Comparison of ENCODE assay signal across 1 cellular context in the genomic region with DNA sequence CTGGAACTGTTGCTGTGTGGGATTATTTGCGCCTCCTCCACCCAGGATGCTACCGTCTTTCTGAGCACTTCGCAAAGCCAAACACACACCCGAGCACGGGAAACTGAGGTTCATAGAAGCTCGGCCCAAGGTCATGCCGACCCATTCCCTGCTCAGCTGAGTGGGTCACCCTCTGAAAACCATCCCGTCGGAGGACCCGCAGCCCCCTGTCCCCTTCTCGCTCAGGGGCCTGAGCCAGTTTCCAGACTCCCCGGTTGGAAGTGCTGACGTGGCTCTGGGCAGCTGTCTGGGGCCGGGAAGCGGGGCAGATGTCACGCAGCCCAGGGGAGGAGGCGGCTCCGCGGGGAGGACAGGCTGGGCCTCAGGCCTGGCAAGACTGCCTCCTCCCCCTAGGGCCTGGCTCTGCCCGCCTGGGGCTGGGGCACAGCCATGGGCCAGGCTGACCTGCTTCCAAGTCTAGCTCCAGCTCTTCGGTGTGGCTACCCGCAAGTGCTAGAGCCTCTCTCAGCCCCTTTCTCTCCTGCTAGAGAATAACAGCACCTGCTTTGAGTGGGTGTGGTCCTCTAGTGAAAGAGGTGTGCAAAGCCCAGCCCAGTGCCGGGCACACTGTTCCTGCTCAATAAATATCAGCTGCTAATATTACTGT.
A peak's percentile ranks its signal among the peaks of the same experiment; 100 is the strongest.
TF ChIP-seq lines count a peak whose summit lies in the region.

No MANE protein-coding gene starts in this region.

TF ChIP-seq in HepG2, 621 proteins besides CTCF, POLR2A, EP300 and RAD21 (continues in another document):
- TF ChIP-seq SMC3 (IDR thresholded peaks at IDR 0.05; ENCODE audit: low read length) (no peak), THAP11 (CRISPR knock-in tag; IDR thresholded peaks at IDR 0.05) (peak; percentile 32; the same call in 1 of the 2 replicates), RXRB (CRISPR knock-in tag; IDR thresholded peaks at IDR 0.05; ENCODE audit: borderline replicate concordance) (peak; percentile 47), NFATC3 (CRISPR knock-in tag; IDR thresholded peaks at IDR 0.05) (no peak), ZNF230 (CRISPR knock-in tag; IDR thresholded peaks at IDR 0.05) (no peak), ZNF557 (CRISPR knock-in tag; IDR thresholded peaks at IDR 0.05) (no peak), FIP1L1 (IDR thresholded peaks at IDR 0.05; ENCODE audit: borderline replicate concordance, insufficient read depth, low read depth, low read length) (no peak), DNMT1 (CRISPR knock-in tag; IDR thresholded peaks at IDR 0.05) (no peak), MATR3 (CRISPR knock-in tag; IDR thresholded peaks at IDR 0.05) (no peak), HNF4G (IDR thresholded peaks at IDR 0.05; ENCODE audit: borderline replicate concordance, low read depth, low read length) (no peak), HNF4G (CRISPR knock-in tag; IDR thresholded peaks at IDR 0.05; ENCODE audit: borderline replicate concordance, low read depth) (no peak), ZNF678 (CRISPR knock-in tag; IDR thresholded peaks at IDR 0.05) (peak; percentile 59; the same call in 1 of the 2 replicates), TOE1 (CRISPR knock-in tag; IDR thresholded peaks at IDR 0.05) (no peak), ZNF251 (CRISPR knock-in tag; IDR thresholded peaks at IDR 0.05) (no peak), DNMT3B (CRISPR knock-in tag; conservative IDR thresholded peaks at IDR 0.05) (no peak), DMAP1 (CRISPR knock-in tag; IDR thresholded peaks at IDR 0.05) (0 out of 2 replicates have a peak, but pooled peaks have one; percentile 1), ZBTB42 (CRISPR knock-in tag; IDR thresholded peaks at IDR 0.05) (no peak; the same call in 1 of the 2 replicates), PRPF4 (IDR thresholded peaks at IDR 0.05; ENCODE audit: low read depth, low read length, poor library complexity, severe bottlenecking) (no peak), ZNF296 (CRISPR knock-in tag; conservative IDR thresholded peaks at IDR 0.05) (no peak), NFKB2 (CRISPR knock-in tag; IDR thresholded peaks at IDR 0.05; ENCODE audit: borderline replicate concordance) (peak; percentile 56; the same call in 1 of the 2 replicates), ZBTB7A (CRISPR knock-in tag; IDR thresholded peaks at IDR 0.05) (no peak), EHMT2 (IDR thresholded peaks at IDR 0.05; ENCODE audit: borderline replicate concordance, low read depth, low read length) (no peak), NFRKB (IDR thresholded peaks at IDR 0.05) (no peak), ZNF33A (CRISPR knock-in tag; IDR thresholded peaks at IDR 0.05; ENCODE audit: borderline replicate concordance) (no peak), ZNF274 (CRISPR knock-in tag; IDR thresholded peaks at IDR 0.05) (no peak), ZNF24 (IDR thresholded peaks at IDR 0.05) (no peak), ZBTB8A (CRISPR knock-in tag; IDR thresholded peaks at IDR 0.05; ENCODE audit: borderline replicate concordance, low read depth) (no peak), NPAS2 (CRISPR knock-in tag; IDR thresholded peaks at IDR 0.05; ENCODE audit: borderline replicate concordance) (no peak), CAMTA2 (CRISPR knock-in tag; IDR thresholded peaks at IDR 0.05; ENCODE audit: borderline replicate concordance) (no peak), ZNF556 (CRISPR knock-in tag; IDR thresholded peaks at IDR 0.05; ENCODE audit: borderline replicate concordance) (peak; percentile 43; the same call in 1 of the 2 replicates), ZNF317 (CRISPR knock-in tag; IDR thresholded peaks at IDR 0.05) (no peak), KMT2A (CRISPR knock-in tag; IDR thresholded peaks at IDR 0.05) (no peak), FOSL2 (CRISPR knock-in tag; IDR thresholded peaks at IDR 0.05) (0 out of 2 replicates have a peak, but pooled peaks have one; percentile 11), MEIS2 (CRISPR knock-in tag; IDR thresholded peaks at IDR 0.05) (no peak), ADNP (CRISPR knock-in tag; IDR thresholded peaks at IDR 0.05) (no peak), ZNF550 (CRISPR knock-in tag; IDR thresholded peaks at IDR 0.05; ENCODE audit: borderline replicate concordance) (no peak), ZNF670 (CRISPR knock-in tag; IDR thresholded peaks at IDR 0.05; ENCODE audit: borderline replicate concordance) (no peak), ISX (CRISPR knock-in tag; conservative IDR thresholded peaks at IDR 0.05) (no peak), ZNF839 (CRISPR knock-in tag; IDR thresholded peaks at IDR 0.05; ENCODE audit: borderline replicate concordance) (no peak; the same call in 1 of the 2 replicates), MAFG (CRISPR knock-in tag; IDR thresholded peaks at IDR 0.05) (peak; percentile 75; the same call in 1 of the 2 replicates)
- TF ChIP-seq, protein P1, sequence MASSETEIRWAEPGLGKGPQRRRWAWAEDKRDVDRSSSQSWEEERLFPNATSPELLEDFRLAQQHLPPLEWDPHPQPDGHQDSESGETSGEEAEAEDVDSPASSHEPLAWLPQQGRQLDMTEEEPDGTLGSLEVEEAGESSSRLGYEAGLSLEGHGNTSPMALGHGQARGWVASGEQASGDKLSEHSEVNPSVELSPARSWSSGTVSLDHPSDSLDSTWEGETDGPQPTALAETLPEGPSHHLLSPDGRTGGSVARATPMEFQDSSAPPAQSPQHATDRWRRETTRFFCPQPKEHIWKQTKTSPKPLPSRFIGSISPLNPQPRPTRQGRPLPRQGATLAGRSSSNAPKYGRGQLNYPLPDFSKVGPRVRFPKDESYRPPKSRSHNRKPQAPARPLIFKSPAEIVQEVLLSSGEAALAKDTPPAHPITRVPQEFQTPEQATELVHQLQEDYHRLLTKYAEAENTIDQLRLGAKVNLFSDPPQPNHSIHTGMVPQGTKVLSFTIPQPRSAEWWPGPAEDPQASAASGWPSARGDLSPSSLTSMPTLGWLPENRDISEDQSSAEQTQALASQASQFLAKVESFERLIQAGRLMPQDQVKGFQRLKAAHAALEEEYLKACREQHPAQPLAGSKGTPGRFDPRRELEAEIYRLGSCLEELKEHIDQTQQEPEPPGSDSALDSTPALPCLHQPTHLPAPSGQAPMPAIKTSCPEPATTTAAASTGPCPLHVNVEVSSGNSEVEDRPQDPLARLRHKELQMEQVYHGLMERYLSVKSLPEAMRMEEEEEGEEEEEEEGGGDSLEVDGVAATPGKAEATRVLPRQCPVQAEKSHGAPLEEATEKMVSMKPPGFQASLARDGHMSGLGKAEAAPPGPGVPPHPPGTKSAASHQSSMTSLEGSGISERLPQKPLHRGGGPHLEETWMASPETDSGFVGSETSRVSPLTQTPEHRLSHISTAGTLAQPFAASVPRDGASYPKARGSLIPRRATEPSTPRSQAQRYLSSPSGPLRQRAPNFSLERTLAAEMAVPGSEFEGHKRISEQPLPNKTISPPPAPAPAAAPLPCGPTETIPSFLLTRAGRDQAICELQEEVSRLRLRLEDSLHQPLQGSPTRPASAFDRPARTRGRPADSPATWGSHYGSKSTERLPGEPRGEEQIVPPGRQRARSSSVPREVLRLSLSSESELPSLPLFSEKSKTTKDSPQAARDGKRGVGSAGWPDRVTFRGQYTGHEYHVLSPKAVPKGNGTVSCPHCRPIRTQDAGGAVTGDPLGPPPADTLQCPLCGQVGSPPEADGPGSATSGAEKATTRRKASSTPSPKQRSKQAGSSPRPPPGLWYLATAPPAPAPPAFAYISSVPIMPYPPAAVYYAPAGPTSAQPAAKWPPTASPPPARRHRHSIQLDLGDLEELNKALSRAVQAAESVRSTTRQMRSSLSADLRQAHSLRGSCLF (CRISPR knock-in tag; IDR thresholded peaks at IDR 0.05; ENCODE audit: borderline replicate concordance) = no peak
- TF ChIP-seq, protein P2, sequence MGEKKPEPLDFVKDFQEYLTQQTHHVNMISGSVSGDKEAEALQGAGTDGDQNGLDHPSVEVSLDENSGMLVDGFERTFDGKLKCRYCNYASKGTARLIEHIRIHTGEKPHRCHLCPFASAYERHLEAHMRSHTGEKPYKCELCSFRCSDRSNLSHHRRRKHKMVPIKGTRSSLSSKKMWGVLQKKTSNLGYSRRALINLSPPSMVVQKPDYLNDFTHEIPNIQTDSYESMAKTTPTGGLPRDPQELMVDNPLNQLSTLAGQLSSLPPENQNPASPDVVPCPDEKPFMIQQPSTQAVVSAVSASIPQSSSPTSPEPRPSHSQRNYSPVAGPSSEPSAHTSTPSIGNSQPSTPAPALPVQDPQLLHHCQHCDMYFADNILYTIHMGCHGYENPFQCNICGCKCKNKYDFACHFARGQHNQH (CRISPR knock-in tag; IDR thresholded peaks at IDR 0.05) = no peak
- TF ChIP-seq, protein P3, sequence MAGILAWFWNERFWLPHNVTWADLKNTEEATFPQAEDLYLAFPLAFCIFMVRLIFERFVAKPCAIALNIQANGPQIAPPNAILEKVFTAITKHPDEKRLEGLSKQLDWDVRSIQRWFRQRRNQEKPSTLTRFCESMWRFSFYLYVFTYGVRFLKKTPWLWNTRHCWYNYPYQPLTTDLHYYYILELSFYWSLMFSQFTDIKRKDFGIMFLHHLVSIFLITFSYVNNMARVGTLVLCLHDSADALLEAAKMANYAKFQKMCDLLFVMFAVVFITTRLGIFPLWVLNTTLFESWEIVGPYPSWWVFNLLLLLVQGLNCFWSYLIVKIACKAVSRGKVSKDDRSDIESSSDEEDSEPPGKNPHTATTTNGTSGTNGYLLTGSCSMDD (CRISPR knock-in tag; IDR thresholded peaks at IDR 0.05) = no peak
- TF ChIP-seq, protein P4, sequence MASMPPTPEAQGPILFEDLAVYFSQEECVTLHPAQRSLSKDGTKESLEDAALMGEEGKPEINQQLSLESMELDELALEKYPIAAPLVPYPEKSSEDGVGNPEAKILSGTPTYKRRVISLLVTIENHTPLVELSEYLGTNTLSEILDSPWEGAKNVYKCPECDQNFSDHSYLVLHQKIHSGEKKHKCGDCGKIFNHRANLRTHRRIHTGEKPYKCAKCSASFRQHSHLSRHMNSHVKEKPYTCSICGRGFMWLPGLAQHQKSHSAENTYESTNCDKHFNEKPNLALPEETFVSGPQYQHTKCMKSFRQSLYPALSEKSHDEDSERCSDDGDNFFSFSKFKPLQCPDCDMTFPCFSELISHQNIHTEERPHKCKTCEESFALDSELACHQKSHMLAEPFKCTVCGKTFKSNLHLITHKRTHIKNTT (CRISPR knock-in tag; IDR thresholded peaks at IDR 0.05) = no peak
- TF ChIP-seq, protein P5, sequence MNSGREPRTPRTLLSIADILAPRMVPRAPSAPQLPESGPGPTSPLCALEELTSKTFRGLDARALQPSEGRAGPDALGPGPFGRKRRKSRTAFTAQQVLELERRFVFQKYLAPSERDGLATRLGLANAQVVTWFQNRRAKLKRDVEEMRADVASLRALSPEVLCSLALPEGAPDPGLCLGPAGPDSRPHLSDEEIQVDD (CRISPR knock-in tag; IDR thresholded peaks at IDR 0.05; ENCODE audit: borderline replicate concordance) = no peak
- TF ChIP-seq, protein P6, sequence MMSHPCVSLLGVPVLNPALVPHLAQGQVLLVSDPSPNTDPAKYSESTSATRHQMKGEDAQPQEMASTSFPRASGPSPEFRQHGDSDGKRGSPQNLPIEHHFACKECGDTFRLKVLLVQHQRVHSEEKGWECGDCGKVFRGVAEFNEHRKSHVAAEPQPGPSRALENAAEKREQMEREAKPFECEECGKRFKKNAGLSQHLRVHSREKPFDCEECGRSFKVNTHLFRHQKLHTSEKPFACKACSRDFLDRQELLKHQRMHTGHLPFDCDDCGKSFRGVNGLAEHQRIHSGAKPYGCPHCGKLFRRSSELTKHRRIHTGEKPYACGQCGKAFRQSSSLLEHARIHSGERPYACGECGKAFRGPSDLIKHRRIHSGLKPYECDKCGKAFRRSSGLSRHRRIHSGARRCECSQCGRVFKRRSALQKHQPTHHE (CRISPR knock-in tag; IDR thresholded peaks at IDR 0.05; ENCODE audit: borderline replicate concordance) = 0 out of 2 replicates have a peak, but pooled peaks have one; percentile 6
- TF ChIP-seq, protein P7, sequence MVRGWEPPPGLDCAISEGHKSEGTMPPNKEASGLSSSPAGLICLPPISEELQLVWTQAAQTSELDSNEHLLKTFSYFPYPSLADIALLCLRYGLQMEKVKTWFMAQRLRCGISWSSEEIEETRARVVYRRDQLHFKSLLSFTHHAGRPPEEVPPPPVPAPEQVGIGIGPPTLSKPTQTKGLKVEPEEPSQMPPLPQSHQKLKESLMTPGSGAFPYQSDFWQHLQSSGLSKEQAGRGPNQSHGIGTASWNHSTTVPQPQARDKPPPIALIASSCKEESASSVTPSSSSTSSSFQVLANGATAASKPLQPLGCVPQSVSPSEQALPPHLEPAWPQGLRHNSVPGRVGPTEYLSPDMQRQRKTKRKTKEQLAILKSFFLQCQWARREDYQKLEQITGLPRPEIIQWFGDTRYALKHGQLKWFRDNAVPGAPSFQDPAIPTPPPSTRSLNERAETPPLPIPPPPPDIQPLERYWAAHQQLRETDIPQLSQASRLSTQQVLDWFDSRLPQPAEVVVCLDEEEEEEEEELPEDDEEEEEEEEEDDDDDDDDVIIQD (CRISPR knock-in tag; IDR thresholded peaks at IDR 0.05; ENCODE audit: low read depth) = no peak
- TF ChIP-seq, protein P8, sequence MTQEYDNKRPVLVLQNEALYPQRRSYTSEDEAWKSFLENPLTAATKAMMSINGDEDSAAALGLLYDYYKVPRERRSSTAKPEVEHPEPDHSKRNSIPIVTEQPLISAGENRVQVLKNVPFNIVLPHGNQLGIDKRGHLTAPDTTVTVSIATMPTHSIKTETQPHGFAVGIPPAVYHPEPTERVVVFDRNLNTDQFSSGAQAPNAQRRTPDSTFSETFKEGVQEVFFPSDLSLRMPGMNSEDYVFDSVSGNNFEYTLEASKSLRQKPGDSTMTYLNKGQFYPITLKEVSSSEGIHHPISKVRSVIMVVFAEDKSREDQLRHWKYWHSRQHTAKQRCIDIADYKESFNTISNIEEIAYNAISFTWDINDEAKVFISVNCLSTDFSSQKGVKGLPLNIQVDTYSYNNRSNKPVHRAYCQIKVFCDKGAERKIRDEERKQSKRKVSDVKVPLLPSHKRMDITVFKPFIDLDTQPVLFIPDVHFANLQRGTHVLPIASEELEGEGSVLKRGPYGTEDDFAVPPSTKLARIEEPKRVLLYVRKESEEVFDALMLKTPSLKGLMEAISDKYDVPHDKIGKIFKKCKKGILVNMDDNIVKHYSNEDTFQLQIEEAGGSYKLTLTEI (CRISPR knock-in tag; conservative IDR thresholded peaks at IDR 0.05) = no peak
- TF ChIP-seq, protein P9, sequence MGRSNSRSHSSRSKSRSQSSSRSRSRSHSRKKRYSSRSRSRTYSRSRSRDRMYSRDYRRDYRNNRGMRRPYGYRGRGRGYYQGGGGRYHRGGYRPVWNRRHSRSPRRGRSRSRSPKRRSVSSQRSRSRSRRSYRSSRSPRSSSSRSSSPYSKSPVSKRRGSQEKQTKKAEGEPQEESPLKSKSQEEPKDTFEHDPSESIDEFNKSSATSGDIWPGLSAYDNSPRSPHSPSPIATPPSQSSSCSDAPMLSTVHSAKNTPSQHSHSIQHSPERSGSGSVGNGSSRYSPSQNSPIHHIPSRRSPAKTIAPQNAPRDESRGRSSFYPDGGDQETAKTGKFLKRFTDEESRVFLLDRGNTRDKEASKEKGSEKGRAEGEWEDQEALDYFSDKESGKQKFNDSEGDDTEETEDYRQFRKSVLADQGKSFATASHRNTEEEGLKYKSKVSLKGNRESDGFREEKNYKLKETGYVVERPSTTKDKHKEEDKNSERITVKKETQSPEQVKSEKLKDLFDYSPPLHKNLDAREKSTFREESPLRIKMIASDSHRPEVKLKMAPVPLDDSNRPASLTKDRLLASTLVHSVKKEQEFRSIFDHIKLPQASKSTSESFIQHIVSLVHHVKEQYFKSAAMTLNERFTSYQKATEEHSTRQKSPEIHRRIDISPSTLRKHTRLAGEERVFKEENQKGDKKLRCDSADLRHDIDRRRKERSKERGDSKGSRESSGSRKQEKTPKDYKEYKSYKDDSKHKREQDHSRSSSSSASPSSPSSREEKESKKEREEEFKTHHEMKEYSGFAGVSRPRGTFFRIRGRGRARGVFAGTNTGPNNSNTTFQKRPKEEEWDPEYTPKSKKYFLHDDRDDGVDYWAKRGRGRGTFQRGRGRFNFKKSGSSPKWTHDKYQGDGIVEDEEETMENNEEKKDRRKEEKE (IDR thresholded peaks at IDR 0.05) = no peak
